1 cellular context compared by ENCODE assay signal in genomic region chr20:46433051-46433450, GRCh38.
TF ChIP-seq lines count a peak whose summit lies in the region.

No MANE protein-coding gene starts in this region.

TF ChIP-seq in IMR-90, 13 proteins besides CTCF, POLR2A, EP300 and RAD21 (continued from another document):
- TF ChIP-seq ELK1 (IDR thresholded peaks at IDR 0.05; ENCODE audit: borderline replicate concordance, low read depth, low read length) (no peak), RFX5 (IDR thresholded peaks at IDR 0.05; ENCODE audit: low read depth, low read length) (no peak)
